In the genomic region with DNA sequence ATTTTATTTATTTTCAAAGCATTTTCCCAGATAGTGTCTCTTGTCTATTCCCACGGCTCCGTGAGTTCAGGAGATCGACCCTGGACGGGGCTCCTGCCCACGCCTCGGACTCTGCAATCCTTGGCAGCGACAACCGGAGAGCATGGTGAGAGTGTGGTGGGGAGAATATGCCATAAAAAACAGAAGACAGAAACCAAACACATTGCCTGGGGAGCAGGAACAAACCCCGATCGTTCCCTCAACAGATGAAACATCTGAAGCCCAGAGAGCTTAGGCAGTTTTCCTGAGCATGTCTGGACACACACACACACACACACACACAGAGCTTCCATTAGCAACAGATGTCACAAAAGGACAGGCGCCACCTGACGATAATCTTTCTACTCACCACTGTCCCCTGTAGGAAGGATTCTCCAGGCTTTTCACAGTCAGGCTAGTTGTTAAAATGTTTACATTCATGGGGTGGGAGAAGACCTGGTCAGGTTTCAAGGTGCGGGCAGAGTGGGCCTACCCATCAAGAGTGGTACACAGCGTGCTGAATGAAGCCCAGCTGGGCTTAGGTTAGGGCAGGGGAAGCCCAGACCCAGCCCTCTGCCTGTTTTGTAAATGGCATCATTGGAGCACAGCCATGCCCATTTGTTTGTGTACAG, we compare ENCODE assay signal across 8 cellular contexts.
A peak's percentile ranks its signal among the peaks of the same experiment; 100 is the strongest.
DNase-seq lines count a peak whose midpoint lies in the region; FAIRE-seq and TF ChIP-seq lines count a peak whose summit lies in the region.

No MANE protein-coding gene starts in this region.

- FAIRE-seq in GM19239 (lab: Jason Lieb, UNC) = no peak

- H3K36me3 Mint-ChIP-seq in nephron progenitor cell (ENCODE audit: low read depth) = peaks cover 14% of the 10 kb centered on the region

- no peak overlapping the region for H3K4me3 Mint-ChIP-seq in nephron progenitor cell

- no peak for TF ChIP-seq CTCF in nephron progenitor cell (IDR thresholded peaks at IDR 0.05)

- DNase-seq in EL = peak; percentile 13
- DNase-seq in NCI-H2081 (lab: John Stamatoyannopoulos, UW) = peak; percentile 71 to 84
- peak; percentile 78 for DNase-seq in cerebellar cortex (ENCODE audit: low spot score)
- DNase-seq in nephron progenitor cell = no peak
- DNase-seq in stimulated activated naive CD4-positive, alpha-beta T cell treated with Interleukin-2 at 50 U/mL for 16 hours (lab: John Stamatoyannopoulos, UW) = no peak
- DNase-seq in midbrain (lab: John Stamatoyannopoulos, UW) = no peak
- no peak for DNase-seq in GM19239 (ENCODE audit: insufficient read length, low spot score)
- no peak for DNase-seq in middle frontal gyrus (ENCODE audit: extremely low spot score, low spot score)

- H3K9me3 Mint-ChIP-seq in nephron progenitor cell = peaks cover 36% of the 10 kb centered on the region

- peaks cover 31% of the 10 kb centered on the region for H3K4me1 Mint-ChIP-seq in nephron progenitor cell

- peak overlapping the region; percentile 33 for H3K27ac Mint-ChIP-seq in nephron progenitor cell

- peaks cover 4% of the 10 kb centered on the region for H3K27me3 Mint-ChIP-seq in nephron progenitor cell (ENCODE audit: low read depth, poor library complexity)

Comparison
In these comparisons a context has a peak if more than half of its experiments do, and no peak if none do; other contexts are left out.
1. DNase-seq: peak in EL (single experiment), NCI-H2081 (2 of 2) and cerebellar cortex (single experiment); none in nephron progenitor cell (single experiment), stimulated activated naive CD4-positive, alpha-beta T cell treated with Interleukin-2 at 50 U/mL for 16 hours (single experiment), midbrain (single experiment), GM19239 (single experiment) and middle frontal gyrus (single experiment).